ENCODE assay signal across 1 cellular context in genomic region chr10:48601789-48602188, GRCh38.
TF ChIP-seq lines count a peak whose summit lies in the region.

No MANE protein-coding gene starts in this region.

TF ChIP-seq in SK-N-SH, 30 proteins besides CTCF, POLR2A, EP300 and RAD21 (continued from another document):
- TF ChIP-seq RCOR1 (IDR thresholded peaks at IDR 0.05; ENCODE audit: low read length) (no peak), CHD2 (IDR thresholded peaks at IDR 0.05; ENCODE audit: low read length, partially characterized antibody) (no peak), NFIC (IDR thresholded peaks at IDR 0.05; ENCODE audit: borderline replicate concordance) (no peak), MXI1 (IDR thresholded peaks at IDR 0.05; ENCODE audit: low read depth, low read length) (no peak), RFX5 (IDR thresholded peaks at IDR 0.05; ENCODE audit: low read length) (no peak), TAF1 (IDR thresholded peaks at IDR 0.05; ENCODE audit: borderline replicate concordance, low read depth, low read length) (no peak), ELF1 (IDR thresholded peaks at IDR 0.05) (no peak), NRF1 (IDR thresholded peaks at IDR 0.05; ENCODE audit: low read depth, low read length) (no peak), GABPA (IDR thresholded peaks at IDR 0.05; ENCODE audit: low read depth) (no peak), TEAD4 (IDR thresholded peaks at IDR 0.05; ENCODE audit: borderline replicate concordance, insufficient read depth) (no peak)
- TF ChIP-seq, protein P1, sequence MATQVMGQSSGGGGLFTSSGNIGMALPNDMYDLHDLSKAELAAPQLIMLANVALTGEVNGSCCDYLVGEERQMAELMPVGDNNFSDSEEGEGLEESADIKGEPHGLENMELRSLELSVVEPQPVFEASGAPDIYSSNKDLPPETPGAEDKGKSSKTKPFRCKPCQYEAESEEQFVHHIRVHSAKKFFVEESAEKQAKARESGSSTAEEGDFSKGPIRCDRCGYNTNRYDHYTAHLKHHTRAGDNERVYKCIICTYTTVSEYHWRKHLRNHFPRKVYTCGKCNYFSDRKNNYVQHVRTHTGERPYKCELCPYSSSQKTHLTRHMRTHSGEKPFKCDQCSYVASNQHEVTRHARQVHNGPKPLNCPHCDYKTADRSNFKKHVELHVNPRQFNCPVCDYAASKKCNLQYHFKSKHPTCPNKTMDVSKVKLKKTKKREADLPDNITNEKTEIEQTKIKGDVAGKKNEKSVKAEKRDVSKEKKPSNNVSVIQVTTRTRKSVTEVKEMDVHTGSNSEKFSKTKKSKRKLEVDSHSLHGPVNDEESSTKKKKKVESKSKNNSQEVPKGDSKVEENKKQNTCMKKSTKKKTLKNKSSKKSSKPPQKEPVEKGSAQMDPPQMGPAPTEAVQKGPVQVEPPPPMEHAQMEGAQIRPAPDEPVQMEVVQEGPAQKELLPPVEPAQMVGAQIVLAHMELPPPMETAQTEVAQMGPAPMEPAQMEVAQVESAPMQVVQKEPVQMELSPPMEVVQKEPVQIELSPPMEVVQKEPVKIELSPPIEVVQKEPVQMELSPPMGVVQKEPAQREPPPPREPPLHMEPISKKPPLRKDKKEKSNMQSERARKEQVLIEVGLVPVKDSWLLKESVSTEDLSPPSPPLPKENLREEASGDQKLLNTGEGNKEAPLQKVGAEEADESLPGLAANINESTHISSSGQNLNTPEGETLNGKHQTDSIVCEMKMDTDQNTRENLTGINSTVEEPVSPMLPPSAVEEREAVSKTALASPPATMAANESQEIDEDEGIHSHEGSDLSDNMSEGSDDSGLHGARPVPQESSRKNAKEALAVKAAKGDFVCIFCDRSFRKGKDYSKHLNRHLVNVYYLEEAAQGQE (IDR thresholded peaks at IDR 0.05; ENCODE audit: low read depth, low read length): no peak
